23 cellular contexts compared by ENCODE assay signal in the genomic region with DNA sequence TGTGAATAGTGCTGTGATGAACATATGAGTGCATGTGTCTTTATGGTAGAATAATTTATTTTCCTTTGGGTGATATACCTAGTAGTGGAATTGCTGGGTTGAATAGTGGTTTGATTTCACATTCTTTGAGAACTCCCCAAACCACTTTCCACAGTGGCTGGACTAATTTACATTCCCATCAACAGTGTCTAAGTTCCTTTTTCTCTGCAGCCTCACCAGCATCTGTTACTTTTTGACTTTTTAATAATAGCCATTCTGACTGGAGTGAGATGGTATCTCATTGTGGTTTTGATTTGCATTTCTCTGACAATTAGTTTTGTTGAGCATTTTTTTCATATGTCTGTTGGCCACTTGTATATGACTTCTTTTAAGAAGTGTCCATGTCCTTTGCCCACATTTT.
"Had no signal": no experiment of that assay in that cellular context is flagged by ENCODE, and none has a peak within 500 bp of the region (broad histone marks: within the 10 kb centered on the region; RNA-seq: fewer than 3 reads in every experiment).

No MANE protein-coding gene starts in this region.

- FAIRE-seq: endometrium, frontal cortex, keratinocyte had no signal

- DNase-seq: activated CD4-positive, alpha-beta T cell treated with anti-CD3 and anti-CD28 coated beads, Interleukin-2, amount 50 U/mL, for 48 hours; activated naive CD8-positive, alpha-beta T cell treated with anti-CD3 and anti-CD28 coated beads for 36 hours; amniotic stem cell; brain microvascular endothelial cell; central memory CD4-positive, alpha-beta T cell; colonic mucosa; erythroblast; head of caudate nucleus; nephron progenitor cell; occipital lobe; stimulated activated CD4-positive, alpha-beta T cell treated with anti-CD3 and anti-CD28 coated beads, Interleukin-2, amount 100 ng/mL, for 24 hours; transverse colon; uterus; WERI-Rb-1 had no signal

- H3K36me3 Mint-ChIP-seq: activated naive CD8-positive, alpha-beta T cell treated with anti-CD3 and anti-CD28 coated beads for 36 hours had no signal

- H3K4me1 Mint-ChIP-seq: activated naive CD8-positive, alpha-beta T cell treated with anti-CD3 and anti-CD28 coated beads for 36 hours; mesothelial cell of epicardium had no signal

- H3K27ac Mint-ChIP-seq: activated naive CD8-positive, alpha-beta T cell treated with anti-CD3 and anti-CD28 coated beads for 36 hours; activated T-helper 1 cell treated with anti-CD3 and anti-CD28 coated beads, Interleukin-12 subunit alpha, Interleukin-12 subunit beta, Interleukin-2, Interleukin-4 antibody, amounts not matched to agents 30 ng/mL and 10 ng/mL and 1 ng/mL, durations not matched to agents 14 hours and 24 hours and 36 hours; mesothelial cell of epicardium; nephron progenitor cell; progenitor cell of endocrine pancreas; stimulated activated naive CD8-positive, alpha-beta T cell treated with anti-CD3 and anti-CD28 coated beads, Interleukin-15, Interleukin-2, amounts not matched to agents 100 ng/mL and 50 ng/mL, for 24 hours; T-helper 1 cell treated with Interleukin-12 subunit alpha and Interleukin-12 subunit beta and Interleukin-4 antibody, amounts not matched to agents 30 μg/mL and 1 μg/mL, for 36 hours had no signal

- H3K9me3 Mint-ChIP-seq: activated naive CD8-positive, alpha-beta T cell treated with anti-CD3 and anti-CD28 coated beads for 36 hours; activated T-helper 1 cell treated with anti-CD3 and anti-CD28 coated beads, Interleukin-12 subunit alpha, Interleukin-12 subunit beta, Interleukin-2, Interleukin-4 antibody, amounts not matched to agents 30 ng/mL and 10 ng/mL and 1 ng/mL, durations not matched to agents 14 hours and 24 hours and 36 hours; stimulated activated naive CD8-positive, alpha-beta T cell treated with anti-CD3 and anti-CD28 coated beads, Interleukin-15, Interleukin-2, amounts not matched to agents 100 ng/mL and 50 ng/mL, for 24 hours; T-helper 1 cell treated with Interleukin-12 subunit alpha and Interleukin-12 subunit beta and Interleukin-4 antibody, amounts not matched to agents 30 μg/mL and 1 μg/mL, for 36 hours had no signal

- H3K27me3 Mint-ChIP-seq: progenitor cell of endocrine pancreas had no signal

- H3K4me3 Mint-ChIP-seq: activated naive CD8-positive, alpha-beta T cell treated with anti-CD3 and anti-CD28 coated beads for 36 hours; activated T-helper 1 cell treated with anti-CD3 and anti-CD28 coated beads, Interleukin-12 subunit alpha, Interleukin-12 subunit beta, Interleukin-2, Interleukin-4 antibody, amounts not matched to agents 30 ng/mL and 10 ng/mL and 1 ng/mL, durations not matched to agents 14 hours and 24 hours and 36 hours; mesothelial cell of epicardium; nephron progenitor cell; stimulated activated naive CD8-positive, alpha-beta T cell treated with anti-CD3 and anti-CD28 coated beads, Interleukin-15, Interleukin-2, amounts not matched to agents 100 ng/mL and 50 ng/mL, for 24 hours; T-helper 1 cell treated with Interleukin-12 subunit alpha and Interleukin-12 subunit beta and Interleukin-4 antibody, amounts not matched to agents 30 μg/mL and 1 μg/mL, for 36 hours had no signal

- ATAC-seq: left lobe of liver had no signal
